ENCODE assay signal across 8 cellular contexts in genomic region chrX:85244411-85245210, GRCh38. TPM values are rescaled to one million over a fixed set of nuclear protein-coding genes. Genes with fewer than 3 reads are reported as not detected.
DNase-seq lines count a peak whose midpoint lies in the region; ATAC-seq, FAIRE-seq and TF ChIP-seq lines count a peak whose summit lies in the region.

No MANE protein-coding gene starts in this region.

- H3K9ac ChIP-seq in kidney (ENCODE audit: low read length in 2 of 2), result peak overlapping the region; percentile 60 to 81

- H3K4me1 Mint-ChIP-seq in activated CD4-positive, alpha-beta T cell treated with anti-CD3 and anti-CD28 coated beads for 36 hours, result peaks cover 11% of the 10 kb centered on the region
- peaks cover 32% of the 10 kb centered on the region for H3K4me1 Mint-ChIP-seq in brain

- H3K36me3 ChIP-seq in kidney (ENCODE audit: control insufficient read depth in 1 of 2, insufficient read depth in 2 of 2, low read length in 2 of 2) (no peaks in the 10 kb centered on the region), spleen (no peaks in the 10 kb centered on the region)

- CTCF ChIA-PET in activated CD4-positive, alpha-beta T cell treated with anti-CD3 and anti-CD28 coated beads for 36 hours (lab: Charles Lee), result interaction anchor here (0.8 kb wide), 1 partner anchor 395 kb away, joined by 3 read pairs; no protein-coding TSS in a partner anchor

- POLR2A ChIA-PET in activated CD4-positive, alpha-beta T cell treated with anti-CD3 and anti-CD28 coated beads for 36 hours (lab: Charles Lee), result interaction anchor here (0.6 kb wide), 1 partner anchor 38 kb away, joined by 3 read pairs; no protein-coding TSS in a partner anchor

- H3K27ac ChIP-seq in kidney (ENCODE audit: low read depth in 2 of 2, low read length in 2 of 2), result peak overlapping the region; percentile 53 to 74
- H3K27ac ChIP-seq in spleen, result peak overlapping the region in 5 of 8 donors; percentile 28 to 71 (median 70)

- peak; percentile 16 for DNase-seq in activated CD4-positive, alpha-beta T cell treated with anti-CD3 and anti-CD28 coated beads for 36 hours
- no peak for DNase-seq in activated CD4-positive, alpha-beta T cell treated with anti-CD3 and anti-CD28 coated beads, Interleukin-2, amount 50 U/mL, for 4 hours
- DNase-seq in NCI-H524 (lab: John Stamatoyannopoulos, UW), result peak; percentile 79 to 86
- peak; percentile 53 for DNase-seq in kidney
- peak; percentile 61 for DNase-seq in spleen
- no peak for DNase-seq in effector CD8-positive, alpha-beta T cell (lab: John Stamatoyannopoulos, UW)

- ATAC-seq in activated CD4-positive, alpha-beta T cell treated with anti-CD3 and anti-CD28 coated beads for 36 hours, result peak; percentile 70
- peak; percentile 36 for ATAC-seq in HG02623 (IDR thresholded peaks at IDR 0.05; ENCODE audit: unreplicated experiment)

- H3K9me3 Mint-ChIP-seq in activated CD4-positive, alpha-beta T cell treated with anti-CD3 and anti-CD28 coated beads for 36 hours (ENCODE audit: low read depth), result no peaks in the 10 kb centered on the region
- H3K9me3 Mint-ChIP-seq in brain, result peaks cover 0 to 10% (median 0%) of the 10 kb centered on the region in 5 experiments

- FAIRE-seq in kidney (lab: Jason Lieb, UNC), result no peak

- peaks cover 0 to 18% (median 0%) of the 10 kb centered on the region in 7 donors for H3K27me3 ChIP-seq in spleen (replicated peaks in 1 of 7)

- 0 to 41% (median 2%) methylated on average over 15 to 42 of the region's 42 CpGs for WGBS in spleen, 5 donors

- no peak for TF ChIP-seq CTCF in brain (conservative IDR thresholded peaks at IDR 0.05)
- no peak for TF ChIP-seq CTCF in kidney (IDR thresholded peaks at IDR 0.05; ENCODE audit: borderline replicate concordance, extremely low read depth, insufficient read depth)
- TF ChIP-seq CTCF in spleen (IDR thresholded peaks at IDR 0.05 in 8 of 11, conservative IDR thresholded peaks at IDR 0.05 in 3 of 11), result no peak

- no peaks in the 10 kb centered on the region for H3K9me3 ChIP-seq in kidney (ENCODE audit: control insufficient read depth in 1 of 2, low read length in 2 of 2)
- no peaks in the 10 kb centered on the region for H3K9me3 ChIP-seq in spleen

- TF ChIP-seq POLR2A in spleen (IDR thresholded peaks at IDR 0.05), result no peak

- peak overlapping the region; percentile 85 for H3K27ac Mint-ChIP-seq in activated CD4-positive, alpha-beta T cell treated with anti-CD3 and anti-CD28 coated beads for 36 hours
- H3K27ac Mint-ChIP-seq in brain, result peak overlapping the region; percentile 95 to 99 (median 98)

- H3K4me3 ChIP-seq in kidney (ENCODE audit: low read length in 2 of 2) (peak overlapping the region; percentile 69 to 86), spleen (peak overlapping the region; percentile 31 to 73 (median 45))

- H3K4me1 ChIP-seq in kidney (ENCODE audit: control insufficient read depth in 1 of 2, insufficient read depth in 1 of 2, low read depth in 1 of 2, low read length in 2 of 2), result no peaks in the 10 kb centered on the region
- peaks cover 0 to 7% (median 0%) of the 10 kb centered on the region in 6 donors for H3K4me1 ChIP-seq in spleen

- H3K27me3 Mint-ChIP-seq in activated CD4-positive, alpha-beta T cell treated with anti-CD3 and anti-CD28 coated beads for 36 hours, result peaks cover 12% of the 10 kb centered on the region
- peaks cover 6% of the 10 kb centered on the region for H3K27me3 Mint-ChIP-seq in brain

- peak overlapping the region; percentile 78 for H3K4me3 Mint-ChIP-seq in activated CD4-positive, alpha-beta T cell treated with anti-CD3 and anti-CD28 coated beads for 36 hours
- peak overlapping the region; percentile 85 to 98 (median 96) for H3K4me3 Mint-ChIP-seq in brain

- H3K36me3 Mint-ChIP-seq in activated CD4-positive, alpha-beta T cell treated with anti-CD3 and anti-CD28 coated beads for 36 hours (ENCODE audit: low read depth), result no peaks in the 10 kb centered on the region
- peaks cover 20% of the 10 kb centered on the region for H3K36me3 Mint-ChIP-seq in brain

- intact Hi-C loops in activated CD4-positive, alpha-beta T cell treated with anti-CD3 and anti-CD28 coated beads for 36 hours (cut with DNase I, micrococcal nuclease), result no loop called here
- intact Hi-C loops in kidney (cut with DNase I), result no loop called here
- intact Hi-C loops in spleen (cut with DNase I; ENCODE audit: low total_unique reads), result no loop called here

RNA-seq across cellular contexts. Expression of gene ZNF711, which starts 0.8 kb away (rescaled TPM):
- total RNA-seq in activated CD4-positive, alpha-beta T cell treated with anti-CD3 and anti-CD28 coated beads for 36 hours, result 1 to 10 TPM in 1 of 2 experiments, under 1 TPM in 1; 0.90 to 1.0 TPM
- polyA plus RNA-seq in brain (ENCODE audit: insufficient read depth, low read depth, low replicate concordance) (10.1 TPM), kidney (ENCODE audit: insufficient read depth, low read depth, low replicate concordance) (2.6 TPM), spleen (1 to 10 TPM; 1.9 to 4.3 (median 3.6) TPM)
- total RNA-seq in kidney (4.7 TPM), spleen (1 to 10 TPM; 3.7 to 9.6 (median 4.6) TPM)

RNA-seq across cellular contexts. Expression of gene SATL1, which starts 1.0 kb away (rescaled TPM):
- not detected for total RNA-seq in activated CD4-positive, alpha-beta T cell treated with anti-CD3 and anti-CD28 coated beads for 36 hours
- polyA plus RNA-seq in brain (ENCODE audit: insufficient read depth, low read depth, low replicate concordance) (0.53 TPM), kidney (ENCODE audit: insufficient read depth, low read depth, low replicate concordance) (0.22 TPM), spleen (not detected)
- total RNA-seq in kidney (not detected), spleen (not detected)

Comparison
In these comparisons a context has a peak if more than half of its experiments do, and no peak if none do; other contexts are left out.
1. DNase-seq: peak in activated CD4-positive, alpha-beta T cell treated with anti-CD3 and anti-CD28 coated beads for 36 hours (single experiment), NCI-H524 (2 of 2), kidney (single experiment) and spleen (single experiment); none in activated CD4-positive, alpha-beta T cell treated with anti-CD3 and anti-CD28 coated beads, Interleukin-2, amount 50 U/mL, for 4 hours (0 of 2) and effector CD8-positive, alpha-beta T cell (single experiment).